In the genomic region with DNA sequence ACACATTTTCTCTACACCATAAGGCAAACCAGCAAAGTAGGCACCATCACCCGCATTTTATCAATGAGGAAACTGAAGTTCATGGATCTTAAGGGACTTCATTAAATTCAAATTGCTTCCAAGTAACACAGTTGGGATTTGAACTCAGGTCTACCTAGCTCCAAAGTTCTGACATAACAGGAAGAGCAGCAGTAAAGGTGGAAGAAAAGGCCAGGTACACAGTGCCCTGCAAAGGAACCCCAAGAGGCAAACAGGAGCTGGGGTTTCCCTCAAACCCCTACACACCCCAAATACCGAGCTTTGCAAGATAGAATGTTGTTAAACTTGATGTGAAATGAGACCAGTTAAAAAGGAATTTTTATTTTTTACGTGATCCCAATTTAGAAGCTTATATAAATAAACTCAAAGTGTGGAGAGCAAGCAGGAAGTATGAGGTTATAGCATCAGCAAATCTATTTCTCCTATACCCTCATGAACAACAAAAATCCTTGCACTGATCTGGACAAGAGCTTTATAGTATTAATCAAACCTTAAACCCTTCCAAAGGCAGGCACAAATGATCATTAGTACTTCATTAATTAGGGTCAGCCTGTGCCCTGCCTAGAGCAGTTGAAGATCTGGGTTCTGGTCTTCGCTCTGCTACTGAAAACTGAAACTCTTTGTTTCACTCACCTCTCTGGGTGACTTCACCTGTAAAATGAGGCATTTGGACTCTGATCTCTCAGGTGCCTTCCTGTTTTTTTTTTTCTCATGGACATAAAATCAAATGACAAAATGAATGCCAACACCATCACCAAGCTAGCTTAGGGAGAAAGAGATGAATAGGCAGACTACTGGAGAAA, we compare ENCODE assay signal across 1 cellular context.
TF ChIP-seq lines count a peak whose summit lies in the region.

No MANE protein-coding gene starts in this region.

TF ChIP-seq in GM12878, 131 proteins besides CTCF, POLR2A, EP300 and RAD21:
- TF ChIP-seq, protein P1, sequence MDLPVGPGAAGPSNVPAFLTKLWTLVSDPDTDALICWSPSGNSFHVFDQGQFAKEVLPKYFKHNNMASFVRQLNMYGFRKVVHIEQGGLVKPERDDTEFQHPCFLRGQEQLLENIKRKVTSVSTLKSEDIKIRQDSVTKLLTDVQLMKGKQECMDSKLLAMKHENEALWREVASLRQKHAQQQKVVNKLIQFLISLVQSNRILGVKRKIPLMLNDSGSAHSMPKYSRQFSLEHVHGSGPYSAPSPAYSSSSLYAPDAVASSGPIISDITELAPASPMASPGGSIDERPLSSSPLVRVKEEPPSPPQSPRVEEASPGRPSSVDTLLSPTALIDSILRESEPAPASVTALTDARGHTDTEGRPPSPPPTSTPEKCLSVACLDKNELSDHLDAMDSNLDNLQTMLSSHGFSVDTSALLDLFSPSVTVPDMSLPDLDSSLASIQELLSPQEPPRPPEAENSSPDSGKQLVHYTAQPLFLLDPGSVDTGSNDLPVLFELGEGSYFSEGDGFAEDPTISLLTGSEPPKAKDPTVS (IDR thresholded peaks at IDR 0.05; ENCODE audit: low read depth, low read length), result no peak
- no peak for TF ChIP-seq CREM (IDR thresholded peaks at IDR 0.05; ENCODE audit: low read depth)
- no peak for TF ChIP-seq MLLT1 (IDR thresholded peaks at IDR 0.05)
- TF ChIP-seq MXI1 (IDR thresholded peaks at IDR 0.05; ENCODE audit: low read depth, low read length), result no peak
- no peak for TF ChIP-seq EZH2 (IDR thresholded peaks at IDR 0.05; ENCODE audit: borderline replicate concordance, control insufficient read depth, low read depth, low read length)
- TF ChIP-seq CHD4 (IDR thresholded peaks at IDR 0.05), result no peak
- no peak for TF ChIP-seq TCF3 (IDR thresholded peaks at IDR 0.05; ENCODE audit: borderline replicate concordance, insufficient read depth, low read depth, low read length)
- TF ChIP-seq BCL3 (IDR thresholded peaks at IDR 0.05; ENCODE audit: borderline replicate concordance, insufficient read depth, low read depth, low read length, poor library complexity, severe bottlenecking), result no peak
- TF ChIP-seq BMI1 (IDR thresholded peaks at IDR 0.05; ENCODE audit: borderline replicate concordance), result no peak
- no peak for TF ChIP-seq SREBF1 (IDR thresholded peaks at IDR 0.05; ENCODE audit: low read length)
- TF ChIP-seq ATF7 (IDR thresholded peaks at IDR 0.05; ENCODE audit: low read depth), result no peak
- no peak for TF ChIP-seq ZNF207 (IDR thresholded peaks at IDR 0.05; ENCODE audit: borderline replicate concordance)
- no peak for TF ChIP-seq ZBTB4 (CRISPR knock-in tag; IDR thresholded peaks at IDR 0.05)
